In the genomic region with DNA sequence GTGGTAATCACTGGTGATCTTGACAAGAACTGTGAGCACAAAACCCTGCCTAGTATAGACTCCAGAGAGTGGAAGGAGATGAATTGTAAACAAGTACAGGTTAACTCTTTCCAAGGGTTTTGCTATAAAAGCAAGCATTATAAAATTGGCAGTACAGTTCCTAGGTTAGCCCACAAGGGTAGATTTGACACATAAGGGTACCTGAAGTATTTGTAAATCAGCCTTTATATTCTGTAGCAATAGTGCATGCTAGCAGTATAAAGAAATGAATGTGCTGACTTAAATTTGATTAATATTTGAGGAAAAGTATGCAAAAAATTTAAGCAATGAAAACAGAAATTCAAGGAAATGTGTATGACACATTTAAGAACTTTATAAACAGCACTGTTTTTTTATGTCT, we compare ENCODE assay signal across 21 cellular contexts. TPM values are rescaled to one million over a fixed set of nuclear protein-coding genes. Genes with fewer than 3 reads are reported as not detected.
DNase-seq lines count a peak whose midpoint lies in the region; ATAC-seq, FAIRE-seq and TF ChIP-seq lines count a peak whose summit lies in the region.
"Had no signal": no experiment of that assay in that cellular context is flagged by ENCODE, and none has a peak within 500 bp of the region (broad histone marks: within the 10 kb centered on the region; RNA-seq: fewer than 3 reads in every experiment).

No MANE protein-coding gene starts in this region.

- FAIRE-seq in HTR-8/SVneo (lab: Jason Lieb, UNC) = no peak
- FAIRE-seq: A549, GM18507 had no signal

- ATAC-seq in activated CD8-positive, alpha-beta T cell treated with anti-CD3 and anti-CD28 coated beads for 36 hours = peak; percentile 34
- ATAC-seq in activated CD8-positive, alpha-beta T cell treated with anti-CD3 and anti-CD28 coated beads, Interleukin-2, amount 10 ng/mL, durations not matched to agents 7 days and 5 days = no peak
- ATAC-seq in HCT116 = 0 out of 2 replicates have a peak, but pooled peaks have one; percentile 30
- ATAC-seq in effector memory CD8-positive, alpha-beta T cell (replicated peaks) = peak; percentile 16
- ATAC-seq: activated T-cell treated with anti-CD3 and anti-CD28 coated beads, Interleukin-2, amount 50 U/mL, for 72 hours had no signal

- H3K36me3 Mint-ChIP-seq in activated CD8-positive, alpha-beta T cell treated with anti-CD3 and anti-CD28 coated beads for 36 hours (ENCODE audit: low read depth) = peaks cover 40% of the 10 kb centered on the region
- H3K36me3 Mint-ChIP-seq in activated CD8-positive, alpha-beta T cell treated with anti-CD3 and anti-CD28 coated beads, Interleukin-2, amount 10 ng/mL, durations not matched to agents 7 days and 5 days (ENCODE audit: low read depth) = peaks cover 41% of the 10 kb centered on the region
- H3K36me3 Mint-ChIP-seq in effector memory CD8-positive, alpha-beta T cell (ENCODE audit: insufficient read depth) = peaks cover 19% of the 10 kb centered on the region
- H3K36me3 Mint-ChIP-seq in MCF 10A (ENCODE audit: insufficient read depth, unreplicated experiment) = peaks cover 30% of the 10 kb centered on the region

- no TSS peak for BruUV-seq in HCT116 (replicated peaks; lab: Mats Ljungman, UMichigan)
- BruUV-seq in MCF 10A (replicated peaks; lab: Mats Ljungman, UMichigan) = no TSS peak

- peaks cover 100% of the 10 kb centered on the region for H3K79me2 ChIP-seq in HCT116 (ENCODE audit: insufficient read depth, low read length)

- H3K36me3 ChIP-seq in HCT116 (ENCODE audit: control insufficient read depth in 1 of 2, insufficient read depth in 2 of 2, low read length in 2 of 2) (peaks cover 0 to 6% of the 10 kb centered on the region in 2 experiments; a peak in 1 of 4 replicates), neutrophil (peaks cover 9% of the 10 kb centered on the region)

- POLR2A ChIA-PET in activated CD8-positive, alpha-beta T cell treated with anti-CD3 and anti-CD28 coated beads for 36 hours (lab: Charles Lee) = no interaction called here
- POLR2A ChIA-PET in activated CD8-positive, alpha-beta T cell treated with anti-CD3 and anti-CD28 coated beads, Interleukin-2, amount 10 ng/mL, durations not matched to agents 7 days and 5 days (lab: Charles Lee) = no interaction called here
- POLR2A ChIA-PET in HCT116 (lab: Charles Lee) (no interaction called here), MCF 10A (lab: Yijun Ruan, JAX) (no interaction called here)

- H3K4me3 ChIP-seq in HCT116 (replicated peaks in 1 of 2; ENCODE audit: low read depth in 1 of 2, low read length in 2 of 2) (no peak overlapping the region), neutrophil (ENCODE audit: low read depth in 1 of 2, low read length in 1 of 2) (peak overlapping the region in 1 of 2 experiments; percentile 9)
- H3K4me3 ChIP-seq: A549 had no signal

- H3K4me3 Mint-ChIP-seq in activated CD8-positive, alpha-beta T cell treated with anti-CD3 and anti-CD28 coated beads for 36 hours = no peak overlapping the region
- H3K4me3 Mint-ChIP-seq in activated CD8-positive, alpha-beta T cell treated with anti-CD3 and anti-CD28 coated beads, Interleukin-2, amount 10 ng/mL, durations not matched to agents 7 days and 5 days = no peak overlapping the region
- H3K4me3 Mint-ChIP-seq in effector memory CD8-positive, alpha-beta T cell = peak overlapping the region in 1 of 2 donors; percentile 13
- H3K4me3 Mint-ChIP-seq in MCF 10A (ENCODE audit: unreplicated experiment) = no peak overlapping the region
- H3K4me3 Mint-ChIP-seq: activated naive CD8-positive, alpha-beta T cell treated with anti-CD3 and anti-CD28 coated beads, Interleukin-2, amount 10 ng/mL, durations not matched to agents 7 days and 5 days; activated T-cell treated with anti-CD3 and anti-CD28 coated beads, Interleukin-2, amount 50 U/mL, for 72 hours had no signal

- H3K4me1 Mint-ChIP-seq in activated CD8-positive, alpha-beta T cell treated with anti-CD3 and anti-CD28 coated beads for 36 hours (ENCODE audit: low read depth) = peaks cover 67% of the 10 kb centered on the region
- H3K4me1 Mint-ChIP-seq in activated CD8-positive, alpha-beta T cell treated with anti-CD3 and anti-CD28 coated beads, Interleukin-2, amount 10 ng/mL, durations not matched to agents 7 days and 5 days (ENCODE audit: low read depth) = peaks cover 12% of the 10 kb centered on the region
- H3K4me1 Mint-ChIP-seq in effector memory CD8-positive, alpha-beta T cell (ENCODE audit: low read depth in 2 of 2) = peaks cover 33 to 74% of the 10 kb centered on the region in 2 donors
- peaks cover 19% of the 10 kb centered on the region for H3K4me1 Mint-ChIP-seq in MCF 10A (ENCODE audit: insufficient read depth, unreplicated experiment)

- no peaks in the 10 kb centered on the region for H3K9me2 ChIP-seq in HCT116 (ENCODE audit: insufficient read depth)

- peak; percentile 9 for TF ChIP-seq CTCF in activated CD8-positive, alpha-beta T cell treated with anti-CD3 and anti-CD28 coated beads for 36 hours (IDR thresholded peaks at IDR 0.05)
- TF ChIP-seq CTCF in HCT116 (IDR thresholded peaks at IDR 0.05 in 2 of 3, conservative IDR thresholded peaks at IDR 0.05 in 1 of 3; ENCODE audit: borderline replicate concordance in 1 of 3, insufficient read depth in 1 of 3, low read depth in 2 of 3, low read length in 2 of 3) = 0 out of 6 replicates have a peak, but pooled peaks of 1 of the 3 experiments have one; percentile 11
- no peak for TF ChIP-seq CTCF in neutrophil (IDR thresholded peaks at IDR 0.05)
- no peak for TF ChIP-seq CTCF in MCF 10A (IDR thresholded peaks at IDR 0.05; ENCODE audit: unreplicated experiment)

- no peaks in the 10 kb centered on the region for H3K27me3 Mint-ChIP-seq in activated CD8-positive, alpha-beta T cell treated with anti-CD3 and anti-CD28 coated beads for 36 hours
- no peaks in the 10 kb centered on the region for H3K27me3 Mint-ChIP-seq in activated CD8-positive, alpha-beta T cell treated with anti-CD3 and anti-CD28 coated beads, Interleukin-2, amount 10 ng/mL, durations not matched to agents 7 days and 5 days (ENCODE audit: low read depth)
- H3K27me3 Mint-ChIP-seq in effector memory CD8-positive, alpha-beta T cell = no peaks in the 10 kb centered on the region
- H3K27me3 Mint-ChIP-seq in MCF 10A (ENCODE audit: insufficient read depth, unreplicated experiment) = no peaks in the 10 kb centered on the region
- H3K27me3 Mint-ChIP-seq: activated naive CD8-positive, alpha-beta T cell treated with anti-CD3 and anti-CD28 coated beads, Interleukin-2, amount 10 ng/mL, durations not matched to agents 7 days and 5 days had no signal

- intact Hi-C loops in activated CD8-positive, alpha-beta T cell treated with anti-CD3 and anti-CD28 coated beads for 36 hours (cut with micrococcal nuclease) = no loop called here
- intact Hi-C loops in HCT116 (cut with micrococcal nuclease) = no loop called here
- intact Hi-C loops in MCF 10A (cut with micrococcal nuclease) = no loop called here

- H3K27ac Mint-ChIP-seq in activated CD8-positive, alpha-beta T cell treated with anti-CD3 and anti-CD28 coated beads for 36 hours = no peak overlapping the region
- H3K27ac Mint-ChIP-seq in activated CD8-positive, alpha-beta T cell treated with anti-CD3 and anti-CD28 coated beads, Interleukin-2, amount 10 ng/mL, durations not matched to agents 7 days and 5 days = no peak overlapping the region
- H3K27ac Mint-ChIP-seq in effector memory CD8-positive, alpha-beta T cell = peak overlapping the region; percentile 42 to 73
- no peak overlapping the region for H3K27ac Mint-ChIP-seq in MCF 10A (ENCODE audit: low read depth, unreplicated experiment)
- H3K27ac Mint-ChIP-seq: activated naive CD8-positive, alpha-beta T cell treated with anti-CD3 and anti-CD28 coated beads, Interleukin-2, amount 10 ng/mL, durations not matched to agents 7 days and 5 days had no signal

- no peak overlapping the region for H2AFZ ChIP-seq in HCT116 (ENCODE audit: low read depth, low read length, poor library complexity, severe bottlenecking)

- no peaks in the 10 kb centered on the region for H3K9me3 ChIP-seq in HCT116 (ENCODE audit: control insufficient read depth in 1 of 2, insufficient read depth in 1 of 2, low read depth in 1 of 2, low read length in 2 of 2)
- no peaks in the 10 kb centered on the region for H3K9me3 ChIP-seq in neutrophil
- H3K9me3 ChIP-seq: A549 had no signal

- H3K4me1 ChIP-seq in HCT116 (ENCODE audit: control insufficient read depth in 1 of 2, insufficient read depth in 2 of 2, low read length in 2 of 2) = no peaks in the 10 kb centered on the region
- H3K4me1 ChIP-seq in neutrophil (ENCODE audit: control insufficient read depth in 1 of 2, insufficient read depth in 1 of 2, low read depth in 1 of 2, low read length in 1 of 2) = peaks cover 35 to 58% of the 10 kb centered on the region in 2 experiments

- H3K9me3 Mint-ChIP-seq in activated CD8-positive, alpha-beta T cell treated with anti-CD3 and anti-CD28 coated beads for 36 hours = peaks cover 7% of the 10 kb centered on the region
- no peaks in the 10 kb centered on the region for H3K9me3 Mint-ChIP-seq in activated CD8-positive, alpha-beta T cell treated with anti-CD3 and anti-CD28 coated beads, Interleukin-2, amount 10 ng/mL, durations not matched to agents 7 days and 5 days (ENCODE audit: insufficient read depth)
- H3K9me3 Mint-ChIP-seq in effector memory CD8-positive, alpha-beta T cell = no peaks in the 10 kb centered on the region
- H3K9me3 Mint-ChIP-seq in MCF 10A (ENCODE audit: unreplicated experiment) = no peaks in the 10 kb centered on the region
- H3K9me3 Mint-ChIP-seq: activated naive CD8-positive, alpha-beta T cell treated with anti-CD3 and anti-CD28 coated beads, Interleukin-2, amount 10 ng/mL, durations not matched to agents 7 days and 5 days had no signal

- no peak overlapping the region for H3K4me2 ChIP-seq in HCT116 (ENCODE audit: low read length)
- H3K4me2 ChIP-seq: A549 had no signal

- TF ChIP-seq RAD21 in HCT116 (IDR thresholded peaks at IDR 0.05; ENCODE audit: low read depth) = no peak

- no peak overlapping the region for H3K9ac ChIP-seq in HCT116 (ENCODE audit: low read length)

- no peak for DNase-seq in activated CD8-positive, alpha-beta T cell treated with anti-CD3 and anti-CD28 coated beads for 36 hours
- DNase-seq in activated CD8-positive, alpha-beta T cell treated with anti-CD3 and anti-CD28 coated beads, Interleukin-2, amount 10 ng/mL, durations not matched to agents 7 days and 5 days = no peak
- no peak for DNase-seq in HCT116 (ENCODE audit: low read depth, low spot score)
- DNase-seq in effector memory CD8-positive, alpha-beta T cell = no peak
- DNase-seq in HTR-8/SVneo (ENCODE audit: insufficient read length, low spot score) = no peak
- DNase-seq in NCI-H524 (lab: John Stamatoyannopoulos, UW) = no peak
- no peak for DNase-seq in MCF 10A (ENCODE audit: unreplicated experiment)
- DNase-seq: activated CD4-positive, alpha-beta T cell treated with anti-CD3 and anti-CD28 coated beads, Interleukin-2, amount 50 U/mL, for 48 hours; activated naive CD8-positive, alpha-beta T cell treated with anti-CD3 and anti-CD28 coated beads, Interleukin-2, amount 10 ng/mL, durations not matched to agents 7 days and 5 days; activated T-cell treated with anti-CD3 and anti-CD28 coated beads, Interleukin-2, amount 50 U/mL, for 72 hours; DMS79 treated with DMSO at 0.1 percent for 48 hours; effector CD4-positive, alpha-beta T cell; GOT3; islet precursor cell; NCI-H2081; NCI-H510A treated with DMSO at 0.1 percent for 48 hours; stimulated activated CD4-positive, alpha-beta T cell treated with anti-CD3 and anti-CD28 coated beads, Interleukin-12 subunit alpha, Interleukin-12 subunit beta, amount 100 ng/mL, for 4 hours; T-helper 1 cell had no signal

- no peaks in the 10 kb centered on the region for H3K27me3 ChIP-seq in HCT116 (ENCODE audit: insufficient read depth, low read length)
- no peaks in the 10 kb centered on the region for H3K27me3 ChIP-seq in neutrophil

- CTCF ChIA-PET in activated CD8-positive, alpha-beta T cell treated with anti-CD3 and anti-CD28 coated beads for 36 hours (lab: Charles Lee) = interaction anchor here (0.7 kb wide), 1 partner anchor 39 kb away, joined by 3 read pairs; no protein-coding TSS in a partner anchor
- CTCF ChIA-PET in activated CD8-positive, alpha-beta T cell treated with anti-CD3 and anti-CD28 coated beads, Interleukin-2, amount 10 ng/mL, durations not matched to agents 7 days and 5 days (lab: Charles Lee) = no interaction called here
- CTCF ChIA-PET in HCT116 (lab: Charles Lee) (interaction anchor here (1.0 kb wide), 1 partner anchor 39 kb away, joined by 3 read pairs; no protein-coding TSS in a partner anchor), MCF 10A (lab: Yijun Ruan, JAX) (no interaction called here)

- no peak for TF ChIP-seq POLR2A in HCT116 (IDR thresholded peaks at IDR 0.05; ENCODE audit: borderline replicate concordance, extremely low read depth, insufficient read depth, insufficient read length)

- H3K27ac ChIP-seq in HCT116 (ENCODE audit: low read depth, low read length) (no peak overlapping the region), neutrophil (peak overlapping the region; percentile 71)
- H3K27ac ChIP-seq: A549 had no signal

- peaks cover 37% of the 10 kb centered on the region; the same call in 1 of the 2 replicates for H4K20me1 ChIP-seq in HCT116 (ENCODE audit: insufficient read depth)

- RAD21 ChIA-PET in HCT116 (lab: Charles Lee; ENCODE audit: low non-redundant PET in 1 of 2, low total read pairs in 2 of 2, uncharacterized antibody in 2 of 2, unreplicated experiment in 2 of 2) = no interaction called here

RNA-seq across cellular contexts. Expression of a gene that starts 42.4 kb away (rescaled TPM):
- 10 to 100 TPM; 80.5 to 84.0 TPM for total RNA-seq in activated CD8-positive, alpha-beta T cell treated with anti-CD3 and anti-CD28 coated beads for 36 hours
- 100 to 1,000 TPM in 1 of 2 experiments, 10 to 100 TPM in 1; 95.9 to 102 TPM for total RNA-seq in activated CD8-positive, alpha-beta T cell treated with anti-CD3 and anti-CD28 coated beads, Interleukin-2, amount 10 ng/mL, durations not matched to agents 7 days and 5 days
- total RNA-seq in HCT116 (2021; ENCODE audit: unreplicated experiment) (98.0 TPM), MCF 10A (2022) (62.1 and 73.8 TPM in 2 replicates)
- polyA plus RNA-seq in HCT116 (2012) = 28.9 and 39.2 TPM in 2 replicates

Comparison
In these comparisons a context has a peak if more than half of its experiments do, and no peak if none do; other contexts are left out.
1. CTCF ChIA-PET loops: an anchor here in activated CD8-positive, alpha-beta T cell treated with anti-CD3 and anti-CD28 coated beads for 36 hours (0.7 kb wide) and HCT116 (1.0 kb wide); none called in activated CD8-positive, alpha-beta T cell treated with anti-CD3 and anti-CD28 coated beads, Interleukin-2, amount 10 ng/mL, durations not matched to agents 7 days and 5 days and MCF 10A.
2. H3K27ac Mint-ChIP-seq: peak in effector memory CD8-positive, alpha-beta T cell (2 of 2); none in activated CD8-positive, alpha-beta T cell treated with anti-CD3 and anti-CD28 coated beads for 36 hours (single experiment), activated CD8-positive, alpha-beta T cell treated with anti-CD3 and anti-CD28 coated beads, Interleukin-2, amount 10 ng/mL, durations not matched to agents 7 days and 5 days (single experiment) and MCF 10A (single experiment).